In genomic region chr2:109538551-109538950, GRCh38 we compare ENCODE assay signal across 20 cellular contexts.
DNase-seq lines count a peak whose midpoint lies in the region; FAIRE-seq and TF ChIP-seq lines count a peak whose summit lies in the region.
"Had no signal": no experiment of that assay in that cellular context is flagged by ENCODE, and none has a peak within 500 bp of the region (broad histone marks: within the 10 kb centered on the region; RNA-seq: fewer than 3 reads in every experiment).

No MANE protein-coding gene starts in this region.

- WGBS in stomach, 5 donors = 77 to 91% (median 81%) methylated on average over 8 of the region's 8 CpGs

- no peak overlapping the region for H3K9ac ChIP-seq in kidney (ENCODE audit: low read length in 2 of 2)
- H3K9ac ChIP-seq: BLaER1 treated with 17β-estradiol and CSF1 and Interleukin-3, amounts not matched to agents 10 nM and 100 nM had no signal

- H3K27ac ChIP-seq in coronary artery (no peak overlapping the region), kidney (ENCODE audit: low read depth in 2 of 2, low read length in 2 of 2) (peak overlapping the region; percentile 28 to 47), stomach (no peak overlapping the region), vagina (no peak overlapping the region), tibial artery (no peak overlapping the region)
- H3K27ac ChIP-seq: BLaER1 treated with 17β-estradiol and CSF1 and Interleukin-3, amounts not matched to agents 10 nM and 100 nM; HL-60 had no signal

- TF ChIP-seq CTCF in coronary artery (IDR thresholded peaks at IDR 0.05) = no peak
- TF ChIP-seq CTCF in kidney (IDR thresholded peaks at IDR 0.05; ENCODE audit: borderline replicate concordance, extremely low read depth, insufficient read depth) = no peak
- TF ChIP-seq CTCF in stomach (IDR thresholded peaks at IDR 0.05) = no peak
- no peak for TF ChIP-seq CTCF in vagina (IDR thresholded peaks at IDR 0.05)
- no peak for TF ChIP-seq CTCF in tibial artery (IDR thresholded peaks at IDR 0.05)

- H3K27me3 ChIP-seq in stomach (no peaks in the 10 kb centered on the region), vagina (no peaks in the 10 kb centered on the region), tibial artery (no peaks in the 10 kb centered on the region)
- H3K27me3 ChIP-seq: BLaER1 treated with 17β-estradiol and CSF1 and Interleukin-3, amounts not matched to agents 10 nM and 100 nM had no signal

- TF ChIP-seq POLR2A in stomach (IDR thresholded peaks at IDR 0.05) (no peak), vagina (IDR thresholded peaks at IDR 0.05) (no peak)

- peak; percentile 49 for DNase-seq in coronary artery (ENCODE audit: low spot score)
- DNase-seq in kidney = no peak
- peak; percentile 11 for DNase-seq in myocyte (ENCODE audit: low read depth)
- peak; percentile 13 for DNase-seq in stomach
- no peak for DNase-seq in vagina (ENCODE audit: extremely low spot score in 2 of 2)
- DNase-seq in tibial artery = no peak
- DNase-seq in activated effector memory CD4-positive, alpha-beta T cell treated with Interleukin-2 at 50 U/mL for 16 hours = no peak
- DNase-seq: CD4-positive, CD25-positive, alpha-beta regulatory T cell; CD8-positive, alpha-beta memory T cell; COR-L47; DMS 273 treated with DMSO at 0.1 percent for 48 hours; DMS53; DND-41; EL had no signal

- intact Hi-C loops in kidney (cut with DNase I) (no loop called here), stomach (cut with DNase I; ENCODE audit: low total_unique reads) (loop anchor here (5.0 kb wide), 1 partner anchor 194 kb away; no protein-coding TSS in a partner anchor), vagina (cut with DNase I) (no loop called here), tibial artery (cut with DNase I; ENCODE audit: low total_unique reads) (no loop called here)

- H3K9me3 ChIP-seq in kidney (ENCODE audit: control insufficient read depth in 1 of 2, low read length in 2 of 2) (no peaks in the 10 kb centered on the region), stomach (no peaks in the 10 kb centered on the region), vagina (no peaks in the 10 kb centered on the region), tibial artery (no peaks in the 10 kb centered on the region)
- H3K9me3 ChIP-seq: HAP-1 had no signal

- FAIRE-seq in kidney (lab: Jason Lieb, UNC) = no peak
- FAIRE-seq: A204.1, GM12878, K562 had no signal

- H3K4me3 ChIP-seq in coronary artery (no peak overlapping the region), kidney (ENCODE audit: low read length in 2 of 2) (peak overlapping the region in 1 of 2 donors; percentile 33), stomach (no peak overlapping the region), vagina (no peak overlapping the region), tibial artery (no peak overlapping the region)
- H3K4me3 ChIP-seq: BLaER1 treated with 17β-estradiol and CSF1 and Interleukin-3, amounts not matched to agents 10 nM and 100 nM; GM12878; HAP-1; K562 had no signal

- H3K36me3 ChIP-seq in kidney (ENCODE audit: control insufficient read depth in 1 of 2, insufficient read depth in 2 of 2, low read length in 2 of 2) = no peaks in the 10 kb centered on the region
- H3K36me3 ChIP-seq in stomach = no peaks in the 10 kb centered on the region
- no peaks in the 10 kb centered on the region for H3K36me3 ChIP-seq in vagina
- peaks cover 0 to 8% (median 0%) of the 10 kb centered on the region in 3 donors for H3K36me3 ChIP-seq in tibial artery
- H3K36me3 ChIP-seq: BLaER1 treated with 17β-estradiol and CSF1 and Interleukin-3, amounts not matched to agents 10 nM and 100 nM; HAP-1 had no signal

- peaks cover 5 to 13% of the 10 kb centered on the region in 2 donors for H3K4me1 ChIP-seq in kidney (ENCODE audit: control insufficient read depth in 1 of 2, insufficient read depth in 1 of 2, low read depth in 1 of 2, low read length in 2 of 2)
- peaks cover 0 to 7% (median 3%) of the 10 kb centered on the region in 4 donors for H3K4me1 ChIP-seq in stomach
- no peaks in the 10 kb centered on the region for H3K4me1 ChIP-seq in vagina
- H3K4me1 ChIP-seq in tibial artery = peaks cover 0 to 6% (median 0%) of the 10 kb centered on the region in 4 donors
- H3K4me1 ChIP-seq: HAP-1 had no signal

- no peak for TF ChIP-seq EP300 in stomach (IDR thresholded peaks at IDR 0.05)

Comparison
In these comparisons a context has a peak if more than half of its experiments do, and no peak if none do; other contexts are left out.
1. DNase-seq: peak in coronary artery (single experiment), myocyte (single experiment) and stomach (single experiment); none in kidney (single experiment), vagina (0 of 2), tibial artery (0 of 2) and activated effector memory CD4-positive, alpha-beta T cell treated with Interleukin-2 at 50 U/mL for 16 hours (single experiment).
2. H3K27ac ChIP-seq: peak in kidney (2 of 2); none in coronary artery (0 of 2), stomach (0 of 5), vagina (single experiment) and tibial artery (0 of 2).